In the genomic region with DNA sequence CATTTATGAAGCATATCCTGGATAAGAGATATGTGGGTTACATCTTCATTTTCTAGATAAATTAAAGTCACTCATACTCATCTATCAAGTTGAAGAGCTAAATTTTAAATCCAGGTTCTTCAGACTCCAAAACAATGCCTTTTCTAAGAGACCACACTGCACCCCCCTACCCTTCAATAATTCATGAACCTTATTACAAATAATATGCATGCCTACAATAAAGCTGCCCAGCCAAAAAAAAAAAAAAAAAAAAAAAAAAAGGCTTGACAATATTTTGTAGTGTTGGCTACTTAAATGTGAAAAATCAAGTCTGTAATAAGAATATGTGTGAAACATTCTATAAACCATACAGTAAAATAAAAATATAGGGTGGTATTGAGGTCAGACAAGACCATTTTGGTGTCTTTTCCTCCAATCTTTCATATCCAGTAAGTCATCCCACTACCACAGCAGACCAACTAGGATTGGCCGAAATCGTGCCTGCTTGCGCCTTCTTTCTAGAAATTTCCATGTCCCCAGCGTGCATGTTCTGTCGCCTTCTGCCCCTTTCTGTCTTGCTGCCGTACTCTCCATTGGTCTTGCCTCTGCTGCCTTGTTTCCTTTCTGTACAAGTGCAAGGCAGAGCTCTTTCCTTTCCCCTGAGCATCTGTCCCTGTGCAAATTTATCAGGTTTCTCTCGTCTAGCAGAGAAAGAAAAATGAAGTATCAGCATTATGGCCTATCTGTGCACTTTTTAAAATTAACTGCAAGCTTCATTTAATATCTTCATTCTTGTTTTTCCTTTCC, we compare ENCODE assay signal across 1 cellular context.
A peak's percentile ranks its signal among the peaks of the same experiment; 100 is the strongest.
TF ChIP-seq lines count a peak whose summit lies in the region.

No MANE protein-coding gene starts in this region.

TF ChIP-seq in K562, 482 proteins besides CTCF, POLR2A, EP300 and RAD21 (continued from another document):
- TF ChIP-seq, protein P1, sequence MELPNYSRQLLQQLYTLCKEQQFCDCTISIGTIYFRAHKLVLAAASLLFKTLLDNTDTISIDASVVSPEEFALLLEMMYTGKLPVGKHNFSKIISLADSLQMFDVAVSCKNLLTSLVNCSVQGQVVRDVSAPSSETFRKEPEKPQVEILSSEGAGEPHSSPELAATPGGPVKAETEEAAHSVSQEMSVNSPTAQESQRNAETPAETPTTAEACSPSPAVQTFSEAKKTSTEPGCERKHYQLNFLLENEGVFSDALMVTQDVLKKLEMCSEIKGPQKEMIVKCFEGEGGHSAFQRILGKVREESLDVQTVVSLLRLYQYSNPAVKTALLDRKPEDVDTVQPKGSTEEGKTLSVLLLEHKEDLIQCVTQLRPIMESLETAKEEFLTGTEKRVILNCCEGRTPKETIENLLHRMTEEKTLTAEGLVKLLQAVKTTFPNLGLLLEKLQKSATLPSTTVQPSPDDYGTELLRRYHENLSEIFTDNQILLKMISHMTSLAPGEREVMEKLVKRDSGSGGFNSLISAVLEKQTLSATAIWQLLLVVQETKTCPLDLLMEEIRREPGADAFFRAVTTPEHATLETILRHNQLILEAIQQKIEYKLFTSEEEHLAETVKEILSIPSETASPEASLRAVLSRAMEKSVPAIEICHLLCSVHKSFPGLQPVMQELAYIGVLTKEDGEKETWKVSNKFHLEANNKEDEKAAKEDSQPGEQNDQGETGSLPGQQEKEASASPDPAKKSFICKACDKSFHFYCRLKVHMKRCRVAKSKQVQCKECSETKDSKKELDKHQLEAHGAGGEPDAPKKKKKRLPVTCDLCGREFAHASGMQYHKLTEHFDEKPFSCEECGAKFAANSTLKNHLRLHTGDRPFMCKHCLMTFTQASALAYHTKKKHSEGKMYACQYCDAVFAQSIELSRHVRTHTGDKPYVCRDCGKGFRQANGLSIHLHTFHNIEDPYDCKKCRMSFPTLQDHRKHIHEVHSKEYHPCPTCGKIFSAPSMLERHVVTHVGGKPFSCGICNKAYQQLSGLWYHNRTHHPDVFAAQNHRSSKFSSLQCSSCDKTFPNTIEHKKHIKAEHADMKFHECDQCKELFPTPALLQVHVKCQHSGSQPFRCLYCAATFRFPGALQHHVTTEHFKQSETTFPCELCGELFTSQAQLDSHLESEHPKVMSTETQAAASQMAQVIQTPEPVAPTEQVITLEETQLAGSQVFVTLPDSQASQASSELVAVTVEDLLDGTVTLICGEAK (IDR thresholded peaks at IDR 0.05): peak; percentile 70
- TF ChIP-seq, protein P1 (CRISPR knock-in tag; IDR thresholded peaks at IDR 0.05): peak; percentile 77
- TF ChIP-seq NFRKB (IDR thresholded peaks at IDR 0.05; ENCODE audit: low read depth): peak; percentile 57
- TF ChIP-seq MCM5 (IDR thresholded peaks at IDR 0.05; ENCODE audit: low read depth): no peak
- TF ChIP-seq, protein P2, sequence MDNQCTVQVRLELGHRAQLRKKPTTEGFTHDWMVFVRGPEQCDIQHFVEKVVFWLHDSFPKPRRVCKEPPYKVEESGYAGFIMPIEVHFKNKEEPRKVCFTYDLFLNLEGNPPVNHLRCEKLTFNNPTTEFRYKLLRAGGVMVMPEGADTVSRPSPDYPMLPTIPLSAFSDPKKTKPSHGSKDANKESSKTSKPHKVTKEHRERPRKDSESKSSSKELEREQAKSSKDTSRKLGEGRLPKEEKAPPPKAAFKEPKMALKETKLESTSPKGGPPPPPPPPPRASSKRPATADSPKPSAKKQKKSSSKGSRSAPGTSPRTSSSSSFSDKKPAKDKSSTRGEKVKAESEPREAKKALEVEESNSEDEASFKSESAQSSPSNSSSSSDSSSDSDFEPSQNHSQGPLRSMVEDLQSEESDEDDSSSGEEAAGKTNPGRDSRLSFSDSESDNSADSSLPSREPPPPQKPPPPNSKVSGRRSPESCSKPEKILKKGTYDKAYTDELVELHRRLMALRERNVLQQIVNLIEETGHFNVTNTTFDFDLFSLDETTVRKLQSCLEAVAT (IDR thresholded peaks at IDR 0.05): peak in 1 of 2 experiments; percentile 89; a peak in 2 of 4 replicates
- TF ChIP-seq, protein P3, sequence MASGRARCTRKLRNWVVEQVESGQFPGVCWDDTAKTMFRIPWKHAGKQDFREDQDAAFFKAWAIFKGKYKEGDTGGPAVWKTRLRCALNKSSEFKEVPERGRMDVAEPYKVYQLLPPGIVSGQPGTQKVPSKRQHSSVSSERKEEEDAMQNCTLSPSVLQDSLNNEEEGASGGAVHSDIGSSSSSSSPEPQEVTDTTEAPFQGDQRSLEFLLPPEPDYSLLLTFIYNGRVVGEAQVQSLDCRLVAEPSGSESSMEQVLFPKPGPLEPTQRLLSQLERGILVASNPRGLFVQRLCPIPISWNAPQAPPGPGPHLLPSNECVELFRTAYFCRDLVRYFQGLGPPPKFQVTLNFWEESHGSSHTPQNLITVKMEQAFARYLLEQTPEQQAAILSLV (tag; IDR thresholded peaks at IDR 0.05): 0 out of 2 replicates have a peak, but pooled peaks have one; percentile 41
